ENCODE assay signal across 15 cellular contexts in the genomic region with DNA sequence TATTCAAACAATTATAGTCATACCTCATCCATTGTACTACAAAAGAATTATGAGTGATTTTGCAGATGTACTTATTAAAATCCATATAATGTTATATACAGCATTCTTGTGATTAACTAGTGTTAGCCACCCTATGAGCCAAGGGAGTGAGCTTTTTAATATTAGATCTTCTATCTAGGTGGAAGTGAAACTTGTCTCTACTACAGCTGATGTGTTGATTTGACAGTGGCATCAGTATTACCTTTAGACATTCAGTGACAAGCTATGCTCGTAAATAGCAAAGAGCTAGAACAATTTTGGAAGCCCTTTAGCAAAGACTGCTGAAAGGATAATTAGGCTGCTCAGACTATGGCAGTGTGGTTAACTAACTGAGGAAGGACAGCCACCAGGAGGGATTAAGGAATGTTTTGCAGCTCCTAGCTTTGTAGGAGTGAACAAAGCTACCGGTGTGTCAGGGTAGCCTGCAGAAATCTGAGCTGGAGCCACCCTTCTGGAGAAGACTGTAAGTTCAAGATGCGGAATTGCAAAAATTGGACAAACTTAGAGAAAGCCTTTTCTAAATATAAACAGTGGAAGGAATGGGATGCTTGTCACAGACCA.
"Had no signal": no experiment of that assay in that cellular context is flagged by ENCODE, and none has a peak within 500 bp of the region (broad histone marks: within the 10 kb centered on the region; RNA-seq: fewer than 3 reads in every experiment).

No MANE protein-coding gene starts in this region.

- DNase-seq: activated CD4-positive, alpha-beta memory T cell treated with anti-CD3 and anti-CD28 coated beads, Interleukin-2, amount 10 ng/mL, durations not matched to agents 7 days and 5 days; activated CD4-positive, alpha-beta T cell treated with anti-CD3 and anti-CD28 coated beads for 4 hours; activated naive CD4-positive, alpha-beta T cell treated with anti-CD3 and anti-CD28 coated beads, Interleukin-2, amount 10 ng/mL, durations not matched to agents 7 days and 5 days; activated T-cell treated with anti-CD3 and anti-CD28 coated beads, Interleukin-2, amount 50 U/mL, for 24 hours; endodermal cell; erythroblast; gastrocnemius medialis; right lobe of liver; stimulated activated CD4-positive, alpha-beta T cell treated with anti-CD3 and anti-CD28 coated beads, Interleukin-4, amount 100 ng/mL, for 4 hours; stimulated activated CD8-positive, alpha-beta memory T cell treated with anti-CD3 and anti-CD28 coated beads, Interleukin-4, amount 100 ng/mL, for 48 hours; stimulated activated naive CD8-positive, alpha-beta T cell treated with anti-CD3 and anti-CD28 coated beads, Interleukin-15, amount 100 ng/mL, for 72 hours; T-cell had no signal

- H3K27ac Mint-ChIP-seq: activated CD4-positive, alpha-beta memory T cell treated with anti-CD3 and anti-CD28 coated beads, Interleukin-2, amount 10 ng/mL, durations not matched to agents 7 days and 5 days; activated naive CD4-positive, alpha-beta T cell treated with anti-CD3 and anti-CD28 coated beads, Interleukin-2, amount 10 ng/mL, durations not matched to agents 7 days and 5 days; activated T-cell treated with anti-CD3 and anti-CD28 coated beads, Interleukin-2, amount 50 U/mL, for 24 hours; endodermal cell; nephron; stimulated activated naive CD8-positive, alpha-beta T cell treated with anti-CD3 and anti-CD28 coated beads, Interleukin-15, amount 100 ng/mL, for 72 hours; T-cell; type B pancreatic cell had no signal

- H3K27me3 Mint-ChIP-seq: activated CD4-positive, alpha-beta memory T cell treated with anti-CD3 and anti-CD28 coated beads, Interleukin-2, amount 10 ng/mL, durations not matched to agents 7 days and 5 days; activated naive CD4-positive, alpha-beta T cell treated with anti-CD3 and anti-CD28 coated beads, Interleukin-2, amount 10 ng/mL, durations not matched to agents 7 days and 5 days; activated T-cell treated with anti-CD3 and anti-CD28 coated beads, Interleukin-2, amount 50 U/mL, for 24 hours; stimulated activated naive CD8-positive, alpha-beta T cell treated with anti-CD3 and anti-CD28 coated beads, Interleukin-15, amount 100 ng/mL, for 72 hours; T-cell; type B pancreatic cell had no signal

- H3K9me3 Mint-ChIP-seq: activated CD4-positive, alpha-beta memory T cell treated with anti-CD3 and anti-CD28 coated beads, Interleukin-2, amount 10 ng/mL, durations not matched to agents 7 days and 5 days; activated naive CD4-positive, alpha-beta T cell treated with anti-CD3 and anti-CD28 coated beads, Interleukin-2, amount 10 ng/mL, durations not matched to agents 7 days and 5 days; activated T-cell treated with anti-CD3 and anti-CD28 coated beads, Interleukin-2, amount 50 U/mL, for 24 hours; endodermal cell; nephron; stimulated activated naive CD8-positive, alpha-beta T cell treated with anti-CD3 and anti-CD28 coated beads, Interleukin-15, amount 100 ng/mL, for 72 hours; T-cell; type B pancreatic cell had no signal

- H3K36me3 Mint-ChIP-seq: activated naive CD4-positive, alpha-beta T cell treated with anti-CD3 and anti-CD28 coated beads, Interleukin-2, amount 10 ng/mL, durations not matched to agents 7 days and 5 days; type B pancreatic cell had no signal

- H3K4me1 Mint-ChIP-seq: activated CD4-positive, alpha-beta memory T cell treated with anti-CD3 and anti-CD28 coated beads, Interleukin-2, amount 10 ng/mL, durations not matched to agents 7 days and 5 days; activated naive CD4-positive, alpha-beta T cell treated with anti-CD3 and anti-CD28 coated beads, Interleukin-2, amount 10 ng/mL, durations not matched to agents 7 days and 5 days; endodermal cell; nephron; stimulated activated naive CD8-positive, alpha-beta T cell treated with anti-CD3 and anti-CD28 coated beads, Interleukin-15, amount 100 ng/mL, for 72 hours had no signal

- H3K4me3 Mint-ChIP-seq: activated CD4-positive, alpha-beta memory T cell treated with anti-CD3 and anti-CD28 coated beads, Interleukin-2, amount 10 ng/mL, durations not matched to agents 7 days and 5 days; activated naive CD4-positive, alpha-beta T cell treated with anti-CD3 and anti-CD28 coated beads, Interleukin-2, amount 10 ng/mL, durations not matched to agents 7 days and 5 days; activated T-cell treated with anti-CD3 and anti-CD28 coated beads, Interleukin-2, amount 50 U/mL, for 24 hours; endodermal cell; nephron; stimulated activated naive CD8-positive, alpha-beta T cell treated with anti-CD3 and anti-CD28 coated beads, Interleukin-15, amount 100 ng/mL, for 72 hours; T-cell; type B pancreatic cell had no signal

- ATAC-seq: gastrocnemius medialis; left lobe of liver; right lobe of liver; stimulated activated naive CD8-positive, alpha-beta T cell treated with anti-CD3 and anti-CD28 coated beads, Interleukin-15, amount 100 ng/mL, for 72 hours; T-cell had no signal
